Comparison of ENCODE assay signal across 1 cellular context in genomic region chr2:38269421-38269820, GRCh38.
TF ChIP-seq lines count a peak whose summit lies in the region.

No MANE protein-coding gene starts in this region.

TF ChIP-seq in SK-N-SH, 30 proteins besides CTCF, POLR2A, EP300 and RAD21 (continued from another document):
- TF ChIP-seq EZH2phosphoT487 (IDR thresholded peaks at IDR 0.05; ENCODE audit: borderline replicate concordance, low read depth) (no peak), POLR2AphosphoS5 (IDR thresholded peaks at IDR 0.05; ENCODE audit: low read depth, low read length) (no peak), MEF2A (IDR thresholded peaks at IDR 0.05; ENCODE audit: borderline replicate concordance, low read depth) (no peak), ZBTB33 (IDR thresholded peaks at IDR 0.05; ENCODE audit: borderline replicate concordance, low read depth) (no peak), NRF1 (IDR thresholded peaks at IDR 0.05; ENCODE audit: low read depth, low read length) (no peak), GATA2 (CRISPR knock-in tag; IDR thresholded peaks at IDR 0.05) (no peak), PBX3 (IDR thresholded peaks at IDR 0.05) (no peak), TCF12 (IDR thresholded peaks at IDR 0.05) (no peak), SIN3A (IDR thresholded peaks at IDR 0.05; ENCODE audit: borderline replicate concordance, low read depth, low read length) (no peak), CHD2 (IDR thresholded peaks at IDR 0.05; ENCODE audit: low read length, partially characterized antibody) (no peak), FOXJ3 (CRISPR knock-in tag; IDR thresholded peaks at IDR 0.05) (no peak)
- TF ChIP-seq, protein P1, sequence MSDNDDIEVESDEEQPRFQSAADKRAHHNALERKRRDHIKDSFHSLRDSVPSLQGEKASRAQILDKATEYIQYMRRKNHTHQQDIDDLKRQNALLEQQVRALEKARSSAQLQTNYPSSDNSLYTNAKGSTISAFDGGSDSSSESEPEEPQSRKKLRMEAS (IDR thresholded peaks at IDR 0.05; ENCODE audit: low read depth), result no peak
- TF ChIP-seq, protein P2, sequence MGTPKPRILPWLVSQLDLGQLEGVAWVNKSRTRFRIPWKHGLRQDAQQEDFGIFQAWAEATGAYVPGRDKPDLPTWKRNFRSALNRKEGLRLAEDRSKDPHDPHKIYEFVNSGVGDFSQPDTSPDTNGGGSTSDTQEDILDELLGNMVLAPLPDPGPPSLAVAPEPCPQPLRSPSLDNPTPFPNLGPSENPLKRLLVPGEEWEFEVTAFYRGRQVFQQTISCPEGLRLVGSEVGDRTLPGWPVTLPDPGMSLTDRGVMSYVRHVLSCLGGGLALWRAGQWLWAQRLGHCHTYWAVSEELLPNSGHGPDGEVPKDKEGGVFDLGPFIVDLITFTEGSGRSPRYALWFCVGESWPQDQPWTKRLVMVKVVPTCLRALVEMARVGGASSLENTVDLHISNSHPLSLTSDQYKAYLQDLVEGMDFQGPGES (IDR thresholded peaks at IDR 0.05; ENCODE audit: low read depth, low read length), result no peak
